ENCODE assay signal across 21 cellular contexts in genomic region chr2:212213191-212213590, GRCh38.
DNase-seq lines count a peak whose midpoint lies in the region; ATAC-seq lines count a peak whose summit lies in the region.
"Had no signal": no experiment of that assay in that cellular context is flagged by ENCODE, and none has a peak within 500 bp of the region (broad histone marks: within the 10 kb centered on the region; RNA-seq: fewer than 3 reads in every experiment).

No MANE protein-coding gene starts in this region.

- DNase-seq in NCI-H526 (lab: John Stamatoyannopoulos, UW) (no peak), cortex of kidney (lab: John Stamatoyannopoulos, UW) (no peak), AG08395 (ENCODE audit: low spot score) (no peak)
- no peak for DNase-seq in stimulated activated CD4-positive, alpha-beta T cell treated with anti-CD3 and anti-CD28 coated beads, Interleukin-4, amount 100 ng/mL, for 24 hours
- DNase-seq: activated CD4-positive, alpha-beta T cell treated with anti-CD3 and anti-CD28 coated beads, Interleukin-2, amount 50 U/mL, for 48 hours; activated naive CD4-positive, alpha-beta T cell treated with anti-CD3 and anti-CD28 coated beads, Interleukin-2, amount 50 U/mL, for 16 hours; HCEC 1CT; heart right ventricle; immature natural killer cell; KBM-7; NCI-H1930; NCI-H510A; nucleus accumbens; SHP77; T-helper 17 cell; WERI-Rb-1 had no signal

- ATAC-seq in GM18498 (IDR thresholded peaks at IDR 0.05; ENCODE audit: unreplicated experiment): peak; percentile 65
- ATAC-seq in GM18909 (IDR thresholded peaks at IDR 0.05; ENCODE audit: poor library complexity, unreplicated experiment): peak; percentile 79
- peak; percentile 64 for ATAC-seq in HG02610 (IDR thresholded peaks at IDR 0.05; ENCODE audit: unreplicated experiment)
- ATAC-seq in HG03432 (IDR thresholded peaks at IDR 0.05; ENCODE audit: unreplicated experiment): peak; percentile 77
- ATAC-seq: heart right ventricle; stimulated activated effector memory CD8-positive, alpha-beta T cell treated with anti-CD3 and anti-CD28 coated beads, Interleukin-12 subunit alpha, Interleukin-12 subunit beta, amount 100 ng/mL, for 72 hours; T-helper 17 cell had no signal
